In genomic region chr5:28544501-28544900, GRCh38 we compare ENCODE assay signal across 32 cellular contexts.
"Had no signal": no experiment of that assay in that cellular context is flagged by ENCODE, and none has a peak within 500 bp of the region (broad histone marks: within the 10 kb centered on the region; RNA-seq: fewer than 3 reads in every experiment).

No MANE protein-coding gene starts in this region.

- H3K9ac ChIP-seq: KMS-11 had no signal

- H3K27me3 ChIP-seq: MG63 had no signal

- H3K36me3 ChIP-seq: MG63 had no signal

- H3K27ac ChIP-seq: KMS-11 had no signal

- H3K4me2 ChIP-seq: KMS-11 had no signal

- DNase-seq: Karpas-422, Kasumi-1, MG63, MM.1S, MV-4-11, NCI-H1048, NCI-H1092, NCI-H1092 treated with DMSO at 0.1 percent for 48 hours, NCI-H1105, NCI-H1105 treated with DMSO at 0.1 percent for 48 hours, NCI-H1436, NCI-H1436 treated with DMSO at 0.1 percent for 48 hours, NCI-H146, NCI-H1694, NCI-H1694 treated with DMSO at 0.1 percent for 48 hours, NCI-H187, NCI-H187 treated with DMSO at 0.1 percent for 48 hours, NCI-H1930, NCI-H2029, NCI-H2029 treated with DMSO at 0.1 percent for 48 hours, NCI-H2081, NCI-H2081 treated with DMSO at 0.1 percent for 48 hours, NCI-H2107, NCI-H2171, NCI-H2171 treated with DMSO at 0.1 percent for 48 hours, NCI-H2227 treated with DMSO at 0.1 percent for 48 hours, NCI-H226, NCI-H345, NCI-H446, NCI-H446 treated with DMSO at 0.1 percent for 48 hours, NCI-H510A had no signal

- H3K4me3 ChIP-seq: MG63 had no signal

- H3K9me3 ChIP-seq: MG63 had no signal
